Comparison of ENCODE assay signal across 23 cellular contexts in the genomic region with DNA sequence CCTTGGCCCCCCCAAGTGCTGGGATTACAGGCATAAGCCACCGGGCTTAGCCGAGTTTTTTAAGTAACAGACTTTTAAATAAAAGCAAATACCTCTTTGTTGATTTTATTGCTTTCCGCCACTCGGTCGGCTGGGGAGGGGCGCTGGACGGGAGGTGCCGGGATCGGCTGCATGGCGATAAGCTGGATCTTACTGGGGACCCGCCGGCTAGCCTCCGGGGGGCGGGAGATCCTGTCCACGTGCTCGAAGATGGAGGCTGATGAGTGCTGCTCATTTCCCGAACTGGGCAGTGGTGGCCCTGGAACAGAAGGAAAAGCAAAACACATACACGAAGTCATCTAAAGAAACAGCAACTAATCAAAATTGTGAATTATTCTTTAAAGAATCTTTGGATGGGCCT.
DNase-seq lines count a peak whose midpoint lies in the region; ATAC-seq and TF ChIP-seq lines count a peak whose summit lies in the region.
"Had no signal": no experiment of that assay in that cellular context is flagged by ENCODE, and none has a peak within 500 bp of the region (broad histone marks: within the 10 kb centered on the region; RNA-seq: fewer than 3 reads in every experiment).

No MANE protein-coding gene starts in this region.

- H3K4me3 ChIP-seq in coronary artery, result no peak overlapping the region
- H3K4me3 ChIP-seq: A549; BLaER1 treated with 17β-estradiol and CSF1 and Interleukin-3, amounts not matched to agents 10 nM and 100 nM had no signal

- intact Hi-C loops in MCF 10A (cut with micrococcal nuclease), result no loop called here

- H3K9me3 Mint-ChIP-seq in WTC11 (no peaks in the 10 kb centered on the region), nephron progenitor cell (no peaks in the 10 kb centered on the region), MCF 10A (ENCODE audit: unreplicated experiment) (no peaks in the 10 kb centered on the region), progenitor cell of endocrine pancreas (ENCODE audit: low read depth) (no peaks in the 10 kb centered on the region)
- H3K9me3 Mint-ChIP-seq: CD4-positive, alpha-beta T cell; CD8-positive, alpha-beta T cell had no signal

- no peaks in the 10 kb centered on the region for H3K27me3 Mint-ChIP-seq in WTC11 (ENCODE audit: low read depth)
- no peaks in the 10 kb centered on the region for H3K27me3 Mint-ChIP-seq in nephron progenitor cell (ENCODE audit: low read depth, poor library complexity)
- no peaks in the 10 kb centered on the region for H3K27me3 Mint-ChIP-seq in MCF 10A (ENCODE audit: insufficient read depth, unreplicated experiment)
- no peaks in the 10 kb centered on the region for H3K27me3 Mint-ChIP-seq in progenitor cell of endocrine pancreas
- H3K27me3 Mint-ChIP-seq: B cell had no signal

- POLR2A ChIA-PET in WTC11 (lab: Charles Lee), result interaction anchor here (0.5 to 0.7 kb wide), 2 partner anchors 787 to 1455 kb away, joined by 3 read pairs; no protein-coding TSS in a partner anchor
- POLR2A ChIA-PET in MCF 10A (lab: Yijun Ruan, JAX), result no interaction called here

- CTCF ChIA-PET in WTC11 (lab: Charles Lee), result interaction anchor here (1.3 to 1.5 kb wide), 2 partner anchors 15 to 132 kb away, joined by 3 to 4 read pairs; no protein-coding TSS in a partner anchor
- CTCF ChIA-PET in MCF 10A (lab: Yijun Ruan, JAX), result interaction anchor here (0.9 to 1.5 kb wide), 2 partner anchors 14 to 15 kb away, joined by 3 to 10 read pairs; no protein-coding TSS in a partner anchor

- TF ChIP-seq CTCF in WTC11 (IDR thresholded peaks at IDR 0.05) (no peak), coronary artery (IDR thresholded peaks at IDR 0.05) (no peak), nephron progenitor cell (IDR thresholded peaks at IDR 0.05) (no peak), MCF 10A (IDR thresholded peaks at IDR 0.05; ENCODE audit: unreplicated experiment) (no peak), progenitor cell of endocrine pancreas (IDR thresholded peaks at IDR 0.05; ENCODE audit: unreplicated experiment) (no peak)

- DNase-seq in WTC11 (ENCODE audit: low spot score), result no peak
- DNase-seq in coronary artery (ENCODE audit: low spot score), result peak; percentile 45
- DNase-seq in nephron progenitor cell, result no peak
- DNase-seq in G401 (ENCODE audit: low spot score), result no peak
- DNase-seq in MCF 10A (ENCODE audit: unreplicated experiment), result no peak
- no peak for DNase-seq in progenitor cell of endocrine pancreas (ENCODE audit: low spot score, unreplicated experiment)
- DNase-seq: AML-193; Caco-2; Calu3; CD4-positive, alpha-beta T cell; CD8-positive, alpha-beta T cell; DMS 273 treated with DMSO at 0.1 percent for 48 hours; DMS153; DMS53; DMS79; DND-41; EL; GF-D8 had no signal

- ATAC-seq in WTC11, result no peak
- ATAC-seq: A549; CD8-positive, alpha-beta T cell had no signal

- H3K27ac Mint-ChIP-seq in WTC11 (peak overlapping the region; percentile 57), nephron progenitor cell (peak overlapping the region; percentile 69), MCF 10A (ENCODE audit: low read depth, unreplicated experiment) (no peak overlapping the region), progenitor cell of endocrine pancreas (no peak overlapping the region)
- H3K27ac Mint-ChIP-seq: B cell; CD4-positive, alpha-beta T cell; CD8-positive, alpha-beta T cell had no signal

- no peak overlapping the region for H3K4me3 Mint-ChIP-seq in WTC11
- no peak overlapping the region for H3K4me3 Mint-ChIP-seq in nephron progenitor cell
- no peak overlapping the region for H3K4me3 Mint-ChIP-seq in MCF 10A (ENCODE audit: unreplicated experiment)
- no peak overlapping the region for H3K4me3 Mint-ChIP-seq in progenitor cell of endocrine pancreas (ENCODE audit: low read depth)
- H3K4me3 Mint-ChIP-seq: B cell; CD4-positive, alpha-beta T cell; CD8-positive, alpha-beta T cell had no signal

- in situ Hi-C loops in G401 (cut with HindIII; ENCODE audit: low sequenced_read_pairs), result no loop called here

- BruUV-seq in MCF 10A (replicated peaks; lab: Mats Ljungman, UMichigan), result no TSS peak

- H3K27ac ChIP-seq in coronary artery, result no peak overlapping the region
- H3K27ac ChIP-seq: 22Rv1; A549; BLaER1 treated with 17β-estradiol and CSF1 and Interleukin-3, amounts not matched to agents 10 nM and 100 nM; C4-2B had no signal

- H3K36me3 Mint-ChIP-seq in WTC11 (peaks cover 35% of the 10 kb centered on the region), nephron progenitor cell (ENCODE audit: low read depth) (peaks cover 76% of the 10 kb centered on the region), MCF 10A (ENCODE audit: insufficient read depth, unreplicated experiment) (peaks cover 7% of the 10 kb centered on the region), progenitor cell of endocrine pancreas (ENCODE audit: insufficient read depth) (peaks cover 33% of the 10 kb centered on the region)
- H3K36me3 Mint-ChIP-seq: CD8-positive, alpha-beta T cell had no signal

- H3K4me1 Mint-ChIP-seq in WTC11, result no peaks in the 10 kb centered on the region
- H3K4me1 Mint-ChIP-seq in nephron progenitor cell, result peaks cover 12% of the 10 kb centered on the region
- peaks cover 18% of the 10 kb centered on the region for H3K4me1 Mint-ChIP-seq in MCF 10A (ENCODE audit: insufficient read depth, unreplicated experiment)
- no peaks in the 10 kb centered on the region for H3K4me1 Mint-ChIP-seq in progenitor cell of endocrine pancreas (ENCODE audit: low read depth)
- H3K4me1 Mint-ChIP-seq: B cell had no signal

TF ChIP-seq in WTC11, 78 proteins besides CTCF, POLR2A, EP300 and RAD21 (continues in another document):
- TF ChIP-seq ZBTB43 (CRISPR knock-in tag; IDR thresholded peaks at IDR 0.05) (no peak), TP53 (CRISPR knock-in tag; IDR thresholded peaks at IDR 0.05) (no peak), MAX (CRISPR knock-in tag; IDR thresholded peaks at IDR 0.05) (no peak), OVOL2 (CRISPR knock-in tag; IDR thresholded peaks at IDR 0.05; ENCODE audit: borderline replicate concordance) (no peak), FOXP1 (CRISPR knock-in tag; IDR thresholded peaks at IDR 0.05; ENCODE audit: borderline replicate concordance) (no peak), PREB (CRISPR knock-in tag; IDR thresholded peaks at IDR 0.05; ENCODE audit: borderline replicate concordance) (no peak), RELA (CRISPR knock-in tag; IDR thresholded peaks at IDR 0.05; ENCODE audit: borderline replicate concordance) (no peak), ZNF671 (CRISPR knock-in tag; IDR thresholded peaks at IDR 0.05) (no peak), ELF4 (CRISPR knock-in tag; IDR thresholded peaks at IDR 0.05; ENCODE audit: low read depth) (no peak), ZNF121 (CRISPR knock-in tag; IDR thresholded peaks at IDR 0.05) (no peak), ZNF219 (CRISPR knock-in tag; IDR thresholded peaks at IDR 0.05; ENCODE audit: borderline replicate concordance) (no peak), NFE2L1 (CRISPR knock-in tag; IDR thresholded peaks at IDR 0.05) (no peak), CREM (CRISPR knock-in tag; IDR thresholded peaks at IDR 0.05) (no peak), ZNF138 (CRISPR knock-in tag; conservative IDR thresholded peaks at IDR 0.05) (no peak), ZNF416 (CRISPR knock-in tag; IDR thresholded peaks at IDR 0.05) (no peak)
- TF ChIP-seq, protein P1, sequence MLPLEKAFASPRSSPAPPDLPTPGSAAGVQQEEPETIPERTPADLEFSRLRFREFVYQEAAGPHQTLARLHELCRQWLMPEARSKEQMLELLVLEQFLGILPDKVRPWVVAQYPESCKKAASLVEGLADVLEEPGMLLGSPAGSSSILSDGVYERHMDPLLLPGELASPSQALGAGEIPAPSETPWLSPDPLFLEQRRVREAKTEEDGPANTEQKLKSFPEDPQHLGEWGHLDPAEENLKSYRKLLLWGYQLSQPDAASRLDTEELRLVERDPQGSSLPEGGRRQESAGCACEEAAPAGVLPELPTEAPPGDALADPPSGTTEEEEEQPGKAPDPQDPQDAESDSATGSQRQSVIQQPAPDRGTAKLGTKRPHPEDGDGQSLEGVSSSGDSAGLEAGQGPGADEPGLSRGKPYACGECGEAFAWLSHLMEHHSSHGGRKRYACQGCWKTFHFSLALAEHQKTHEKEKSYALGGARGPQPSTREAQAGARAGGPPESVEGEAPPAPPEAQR (CRISPR knock-in tag; IDR thresholded peaks at IDR 0.05), result no peak
- TF ChIP-seq, protein P2, sequence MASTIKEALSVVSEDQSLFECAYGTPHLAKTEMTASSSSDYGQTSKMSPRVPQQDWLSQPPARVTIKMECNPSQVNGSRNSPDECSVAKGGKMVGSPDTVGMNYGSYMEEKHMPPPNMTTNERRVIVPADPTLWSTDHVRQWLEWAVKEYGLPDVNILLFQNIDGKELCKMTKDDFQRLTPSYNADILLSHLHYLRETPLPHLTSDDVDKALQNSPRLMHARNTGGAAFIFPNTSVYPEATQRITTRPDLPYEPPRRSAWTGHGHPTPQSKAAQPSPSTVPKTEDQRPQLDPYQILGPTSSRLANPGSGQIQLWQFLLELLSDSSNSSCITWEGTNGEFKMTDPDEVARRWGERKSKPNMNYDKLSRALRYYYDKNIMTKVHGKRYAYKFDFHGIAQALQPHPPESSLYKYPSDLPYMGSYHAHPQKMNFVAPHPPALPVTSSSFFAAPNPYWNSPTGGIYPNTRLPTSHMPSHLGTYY (CRISPR knock-in tag; IDR thresholded peaks at IDR 0.05), result no peak

Comparison
In these comparisons a context has a peak if more than half of its experiments do, and no peak if none do; other contexts are left out.
1. H3K27ac Mint-ChIP-seq: peak in WTC11 (single experiment) and nephron progenitor cell (single experiment); none in MCF 10A (single experiment) and progenitor cell of endocrine pancreas (single experiment).